In genomic region chr2:127675335-127676261, GRCh38 we compare ENCODE assay signal across 8 cellular contexts. TPM values are rescaled to one million over a fixed set of nuclear protein-coding genes. Genes with fewer than 3 reads are reported as not detected.
A peak's percentile ranks its signal among the peaks of the same experiment; 100 is the strongest.
DNase-seq lines count a peak whose midpoint lies in the region; ATAC-seq and TF ChIP-seq lines count a peak whose summit lies in the region.

Gene LIMS2 (minus strand): TSS chr2:127675530. CDS start chr2:127675024, 506 bp downstream.

- TF ChIP-seq EP300 in stomach (IDR thresholded peaks at IDR 0.05) = no peak

- dilution Hi-C loops in mammary epithelial cell (cut with HindIII; ENCODE audit: low sequenced_read_pairs) = no loop called here

- peak within 1 kb of the TSS; percentile 63 for H2AFZ ChIP-seq in mammary epithelial cell (ENCODE audit: low read depth, low read length)

- no peaks in the 10 kb centered on the region for H4K20me1 ChIP-seq in mammary epithelial cell (ENCODE audit: insufficient read depth, low read length)

- no peaks in the 10 kb centered on the region for H3K9me3 ChIP-seq in mammary epithelial cell (replicated peaks; ENCODE audit: insufficient read depth, low read length)
- no peaks in the 10 kb centered on the region for H3K9me3 ChIP-seq in stomach

- no peak within 1 kb of the TSS for H3K27ac ChIP-seq in mammary epithelial cell (ENCODE audit: insufficient read depth, low read depth, low read length)
- peak within 1 kb of the TSS; percentile 47 to 94 (median 86) for H3K27ac ChIP-seq in stomach

- no peak for TF ChIP-seq POLR2A in stomach (IDR thresholded peaks at IDR 0.05)

- peak in 1 of 2 donors; percentile 26 for TF ChIP-seq CTCF in mammary epithelial cell (conservative IDR thresholded peaks at IDR 0.05 in 1 of 2, IDR thresholded peaks at IDR 0.05 in 1 of 2; ENCODE audit: extremely low read depth in 1 of 2, insufficient read depth in 1 of 2, low read depth in 1 of 2, low read length in 2 of 2)
- TF ChIP-seq CTCF in stomach (IDR thresholded peaks at IDR 0.05) = no peak

- CTCF ChIA-PET in mammary epithelial cell (lab: Charles Lee; ENCODE audit: low non-redundant PET) = interaction anchor here (0.6 to 0.7 kb wide), 2 partner anchors 147 to 167 kb away, joined by 3 read pairs; no protein-coding TSS in a partner anchor

- H3K9ac ChIP-seq in mammary epithelial cell (ENCODE audit: insufficient read depth, low read length) = no peak within 1 kb of the TSS

- H3K27me3 ChIP-seq in mammary epithelial cell (ENCODE audit: insufficient read depth, low read length) (peaks cover 20% of the 10 kb centered on the region), stomach (peaks cover 0 to 58% (median 28%) of the 10 kb centered on the region in 3 donors)

- H3K36me3 ChIP-seq in mammary epithelial cell (ENCODE audit: insufficient read depth, low read length) (no peaks in the 10 kb centered on the region), stomach (no peaks in the 10 kb centered on the region)

- no peaks in the 10 kb centered on the region for H3K79me2 ChIP-seq in mammary epithelial cell (ENCODE audit: insufficient read depth, low read length)

- BruUV-seq in mammary epithelial cell (replicated peaks; lab: Mats Ljungman, UMichigan) = no TSS peak

- H3K4me1 ChIP-seq in mammary epithelial cell (ENCODE audit: insufficient read depth, low read length) (peaks cover 8% of the 10 kb centered on the region), stomach (peaks cover 14 to 60% (median 33%) of the 10 kb centered on the region in 4 donors)

- H3K4me3 ChIP-seq in mammary epithelial cell (replicated peaks in 1 of 3; ENCODE audit: insufficient read depth in 1 of 3, low read depth in 2 of 3, low read length in 3 of 3) = peak within 1 kb of the TSS in 2 of 3 experiments; percentile 36 to 46
- H3K4me3 ChIP-seq in stomach = peak within 1 kb of the TSS; percentile 65 to 82 (median 78)

- DNase-seq in CD1c-positive myeloid dendritic cell (ENCODE audit: extremely low spot score) = peak; percentile 9
- DNase-seq in HuH-7.5 (ENCODE audit: low spot score) = peak; percentile 71
- DNase-seq in mammary epithelial cell = no peak
- peak; percentile 33 for DNase-seq in kidney tubule cell (ENCODE audit: low spot score)
- DNase-seq in stomach = peak; percentile 30
- no peak for DNase-seq in NCI-H1436 (lab: John Stamatoyannopoulos, UW)

- intact Hi-C loops in mammary epithelial cell (cut with micrococcal nuclease) (no loop called here), stomach (cut with DNase I; ENCODE audit: low total_unique reads) (no loop called here)

- in situ Hi-C loops in mammary epithelial cell (cut with MboI; ENCODE audit: low sequenced_read_pairs in 2 of 2) = no loop called here

- H3K4me2 ChIP-seq in mammary epithelial cell (ENCODE audit: insufficient read depth, low read depth, low read length) = peak within 1 kb of the TSS; percentile 84

- 6% methylated on average over 19 of the region's 56 CpGs for WGBS in mammary epithelial cell (ENCODE audit: low coverage, missing lambda C conversion rate)
- 6 to 8% (median 7%) methylated on average over 50 to 56 of the region's 56 CpGs for WGBS in stomach, 5 donors

- no peak for ATAC-seq in HG03520 (IDR thresholded peaks at IDR 0.05; ENCODE audit: unreplicated experiment)
- no peak for ATAC-seq in GM21367 (IDR thresholded peaks at IDR 0.05; ENCODE audit: unreplicated experiment)

RNA-seq across cellular contexts. Expression of gene LIMS2, which starts in this region (rescaled TPM):
- total RNA-seq in mammary epithelial cell (1 to 10 TPM in 1 of 2 donors, under 1 TPM in 1; 0.42 to 8.0 TPM), stomach (10 to 100 TPM; 30.3 to 90.4 (median 52.5) TPM)
- polyA plus RNA-seq in mammary epithelial cell (0.10 TPM), stomach (10 to 100 TPM; 33.0 to 94.1 (median 66.6) TPM)
- polyA minus RNA-seq in mammary epithelial cell = not detected

Comparison
In these comparisons a context has a peak if more than half of its experiments do, and no peak if none do; other contexts are left out.
1. RNA of gene LIMS2 (polyA plus RNA-seq): 33.0 to 94.1 TPM in stomach; 0.10 TPM in mammary epithelial cell (single experiment); every median in the first group is over 10 times any median in the second.
2. DNase-seq: peak in CD1c-positive myeloid dendritic cell (single experiment), HuH-7.5 (single experiment), kidney tubule cell (single experiment) and stomach (single experiment); none in mammary epithelial cell (single experiment) and NCI-H1436 (single experiment).